16 cellular contexts compared by ENCODE assay signal in the genomic region with DNA sequence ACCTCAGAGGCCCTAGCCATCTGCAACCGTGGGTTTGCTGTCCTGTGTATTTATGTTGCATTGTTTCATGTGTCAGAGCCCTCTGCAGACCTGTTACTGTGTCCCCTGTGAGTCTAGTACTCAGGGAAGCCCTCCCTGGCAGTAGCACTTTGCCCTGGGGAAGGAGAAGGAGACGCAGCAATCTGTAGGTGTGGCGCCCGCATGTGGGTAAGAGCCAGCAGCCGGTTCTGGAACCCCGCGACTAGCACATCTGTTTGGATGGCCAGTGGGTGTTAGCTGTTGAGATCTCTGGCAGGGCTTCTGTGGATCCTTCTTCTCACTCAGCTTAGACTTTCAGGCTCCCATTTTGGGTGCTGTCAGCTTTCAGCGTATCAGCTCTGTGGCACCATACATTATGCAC.
DNase-seq lines count a peak whose midpoint lies in the region; ATAC-seq and TF ChIP-seq lines count a peak whose summit lies in the region.
"Had no signal": no experiment of that assay in that cellular context is flagged by ENCODE, and none has a peak within 500 bp of the region (broad histone marks: within the 10 kb centered on the region; RNA-seq: fewer than 3 reads in every experiment).

No MANE protein-coding gene starts in this region.

- peak; percentile 13 for DNase-seq in GM20000 (ENCODE audit: low spot score)
- peak; percentile 33 for DNase-seq in middle frontal gyrus (ENCODE audit: extremely low spot score, low spot score)
- DNase-seq in superior temporal gyrus (ENCODE audit: extremely low spot score) = peak; percentile 62
- DNase-seq in germinal center (ENCODE audit: low spot score) = no peak
- no peak for DNase-seq in kidney tubule cell (ENCODE audit: low spot score)
- DNase-seq: ACHN; CD4-positive, CD25-positive, alpha-beta regulatory T cell; DMS53; GF-D8; GOT3; HCEC 1CT; IMR-90 had no signal

- ATAC-seq in HG03139 (IDR thresholded peaks at IDR 0.05; ENCODE audit: unreplicated experiment) (no peak), GM18502 (IDR thresholded peaks at IDR 0.05; ENCODE audit: poor library complexity, unreplicated experiment) (no peak)

- TF ChIP-seq CTCF in GM20000 (IDR thresholded peaks at IDR 0.05; ENCODE audit: extremely low read depth, missing control alignments) = no peak

- peak overlapping the region; percentile 98 for H3K27ac ChIP-seq in cingulate gyrus (ENCODE audit: low read depth, low read length)
- H3K27ac ChIP-seq: BLaER1 treated with 17β-estradiol and CSF1 and Interleukin-3, amounts not matched to agents 10 nM and 100 nM had no signal

Comparison
In these comparisons a context has a peak if more than half of its experiments do, and no peak if none do; other contexts are left out.
1. DNase-seq: peak in GM20000 (single experiment), middle frontal gyrus (single experiment) and superior temporal gyrus (single experiment); none in germinal center (single experiment) and kidney tubule cell (single experiment).